Comparison of ENCODE assay signal across 2 cellular contexts in the genomic region with DNA sequence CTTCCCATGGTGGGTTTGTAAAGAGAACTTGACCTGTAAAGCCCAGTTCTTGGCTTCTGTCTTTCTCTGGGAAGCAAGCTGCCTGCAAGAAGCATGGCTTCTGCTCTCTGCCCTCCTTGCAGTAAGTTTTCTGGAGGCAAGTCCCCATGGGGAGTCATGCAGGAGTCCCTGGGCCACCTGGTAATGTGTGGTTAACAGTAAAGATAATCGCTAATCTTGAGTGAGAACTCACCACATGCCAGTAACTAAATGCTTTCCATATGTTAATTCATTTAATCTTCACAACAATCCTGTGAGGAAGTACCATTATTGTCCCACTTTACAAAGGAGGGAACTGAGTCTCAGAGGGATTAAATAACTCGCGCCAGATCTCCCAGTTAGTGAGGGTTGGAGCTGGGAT.
TF ChIP-seq lines count a peak whose summit lies in the region.

No MANE protein-coding gene starts in this region.

TF ChIP-seq in GM23338, 12 proteins besides CTCF, POLR2A, EP300 and RAD21 (continues in another document):
- TF ChIP-seq, protein P1, sequence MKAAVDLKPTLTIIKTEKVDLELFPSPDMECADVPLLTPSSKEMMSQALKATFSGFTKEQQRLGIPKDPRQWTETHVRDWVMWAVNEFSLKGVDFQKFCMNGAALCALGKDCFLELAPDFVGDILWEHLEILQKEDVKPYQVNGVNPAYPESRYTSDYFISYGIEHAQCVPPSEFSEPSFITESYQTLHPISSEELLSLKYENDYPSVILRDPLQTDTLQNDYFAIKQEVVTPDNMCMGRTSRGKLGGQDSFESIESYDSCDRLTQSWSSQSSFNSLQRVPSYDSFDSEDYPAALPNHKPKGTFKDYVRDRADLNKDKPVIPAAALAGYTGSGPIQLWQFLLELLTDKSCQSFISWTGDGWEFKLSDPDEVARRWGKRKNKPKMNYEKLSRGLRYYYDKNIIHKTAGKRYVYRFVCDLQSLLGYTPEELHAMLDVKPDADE (IDR thresholded peaks at IDR 0.05), result no peak
- TF ChIP-seq ZNF331 (CRISPR knock-in tag; IDR thresholded peaks at IDR 0.05; ENCODE audit: low read depth), result no peak
- TF ChIP-seq, protein P2, sequence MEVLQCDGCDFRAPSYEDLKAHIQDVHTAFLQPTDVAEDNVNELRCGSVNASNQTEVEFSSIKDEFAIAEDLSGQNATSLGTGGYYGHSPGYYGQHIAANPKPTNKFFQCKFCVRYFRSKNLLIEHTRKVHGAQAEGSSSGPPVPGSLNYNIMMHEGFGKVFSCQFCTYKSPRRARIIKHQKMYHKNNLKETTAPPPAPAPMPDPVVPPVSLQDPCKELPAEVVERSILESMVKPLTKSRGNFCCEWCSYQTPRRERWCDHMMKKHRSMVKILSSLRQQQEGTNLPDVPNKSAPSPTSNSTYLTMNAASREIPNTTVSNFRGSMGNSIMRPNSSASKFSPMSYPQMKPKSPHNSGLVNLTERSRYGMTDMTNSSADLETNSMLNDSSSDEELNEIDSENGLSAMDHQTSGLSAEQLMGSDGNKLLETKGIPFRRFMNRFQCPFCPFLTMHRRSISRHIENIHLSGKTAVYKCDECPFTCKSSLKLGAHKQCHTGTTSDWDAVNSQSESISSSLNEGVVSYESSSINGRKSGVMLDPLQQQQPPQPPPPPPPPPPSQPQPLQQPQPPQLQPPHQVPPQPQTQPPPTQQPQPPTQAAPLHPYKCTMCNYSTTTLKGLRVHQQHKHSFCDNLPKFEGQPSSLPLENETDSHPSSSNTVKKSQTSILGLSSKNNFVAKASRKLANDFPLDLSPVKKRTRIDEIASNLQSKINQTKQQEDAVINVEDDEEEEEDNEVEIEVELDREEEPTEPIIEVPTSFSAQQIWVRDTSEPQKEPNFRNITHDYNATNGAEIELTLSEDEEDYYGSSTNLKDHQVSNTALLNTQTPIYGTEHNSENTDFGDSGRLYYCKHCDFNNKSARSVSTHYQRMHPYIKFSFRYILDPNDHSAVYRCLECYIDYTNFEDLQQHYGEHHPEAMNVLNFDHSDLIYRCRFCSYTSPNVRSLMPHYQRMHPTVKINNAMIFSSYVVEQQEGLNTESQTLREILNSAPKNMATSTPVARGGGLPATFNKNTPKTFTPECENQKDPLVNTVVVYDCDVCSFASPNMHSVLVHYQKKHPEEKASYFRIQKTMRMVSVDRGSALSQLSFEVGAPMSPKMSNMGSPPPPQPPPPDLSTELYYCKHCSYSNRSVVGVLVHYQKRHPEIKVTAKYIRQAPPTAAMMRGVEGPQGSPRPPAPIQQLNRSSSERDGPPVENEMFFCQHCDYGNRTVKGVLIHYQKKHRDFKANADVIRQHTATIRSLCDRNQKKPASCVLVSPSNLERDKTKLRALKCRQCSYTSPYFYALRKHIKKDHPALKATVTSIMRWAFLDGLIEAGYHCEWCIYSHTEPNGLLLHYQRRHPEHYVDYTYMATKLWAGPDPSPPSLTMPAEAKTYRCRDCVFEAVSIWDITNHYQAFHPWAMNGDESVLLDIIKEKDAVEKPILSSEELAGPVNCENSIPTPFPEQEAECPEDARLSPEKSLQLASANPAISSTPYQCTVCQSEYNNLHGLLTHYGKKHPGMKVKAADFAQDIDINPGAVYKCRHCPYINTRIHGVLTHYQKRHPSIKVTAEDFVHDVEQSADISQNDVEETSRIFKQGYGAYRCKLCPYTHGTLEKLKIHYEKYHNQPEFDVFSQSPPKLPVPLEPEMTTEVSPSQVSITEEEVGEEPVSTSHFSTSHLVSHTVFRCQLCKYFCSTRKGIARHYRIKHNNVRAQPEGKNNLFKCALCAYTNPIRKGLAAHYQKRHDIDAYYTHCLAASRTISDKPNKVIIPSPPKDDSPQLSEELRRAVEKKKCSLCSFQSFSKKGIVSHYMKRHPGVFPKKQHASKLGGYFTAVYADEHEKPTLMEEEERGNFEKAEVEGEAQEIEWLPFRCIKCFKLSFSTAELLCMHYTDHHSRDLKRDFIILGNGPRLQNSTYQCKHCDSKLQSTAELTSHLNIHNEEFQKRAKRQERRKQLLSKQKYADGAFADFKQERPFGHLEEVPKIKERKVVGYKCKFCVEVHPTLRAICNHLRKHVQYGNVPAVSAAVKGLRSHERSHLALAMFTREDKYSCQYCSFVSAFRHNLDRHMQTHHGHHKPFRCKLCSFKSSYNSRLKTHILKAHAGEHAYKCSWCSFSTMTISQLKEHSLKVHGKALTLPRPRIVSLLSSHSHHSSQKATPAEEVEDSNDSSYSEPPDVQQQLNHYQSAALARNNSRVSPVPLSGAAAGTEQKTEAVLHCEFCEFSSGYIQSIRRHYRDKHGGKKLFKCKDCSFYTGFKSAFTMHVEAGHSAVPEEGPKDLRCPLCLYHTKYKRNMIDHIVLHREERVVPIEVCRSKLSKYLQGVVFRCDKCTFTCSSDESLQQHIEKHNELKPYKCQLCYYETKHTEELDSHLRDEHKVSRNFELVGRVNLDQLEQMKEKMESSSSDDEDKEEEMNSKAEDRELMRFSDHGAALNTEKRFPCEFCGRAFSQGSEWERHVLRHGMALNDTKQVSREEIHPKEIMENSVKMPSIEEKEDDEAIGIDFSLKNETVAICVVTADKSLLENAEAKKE (CRISPR knock-in tag; IDR thresholded peaks at IDR 0.05), result peak; percentile 57; the same call in 1 of the 2 replicates
- TF ChIP-seq EZH2phosphoT487 (IDR thresholded peaks at IDR 0.05; ENCODE audit: unreplicated experiment), result no peak
- TF ChIP-seq EZH2 (IDR thresholded peaks at IDR 0.05; ENCODE audit: low read depth, unreplicated experiment), result no peak
- TF ChIP-seq CREB1 (CRISPR knock-in tag; IDR thresholded peaks at IDR 0.05; ENCODE audit: low read depth), result no peak
- no peak for TF ChIP-seq JUNB (IDR thresholded peaks at IDR 0.05; ENCODE audit: unreplicated experiment)
- TF ChIP-seq POLR2AphosphoS5 (IDR thresholded peaks at IDR 0.05; ENCODE audit: low read depth), result no peak
- TF ChIP-seq STAT1 (IDR thresholded peaks at IDR 0.05; ENCODE audit: unreplicated experiment), result no peak
- TF ChIP-seq, protein P3, sequence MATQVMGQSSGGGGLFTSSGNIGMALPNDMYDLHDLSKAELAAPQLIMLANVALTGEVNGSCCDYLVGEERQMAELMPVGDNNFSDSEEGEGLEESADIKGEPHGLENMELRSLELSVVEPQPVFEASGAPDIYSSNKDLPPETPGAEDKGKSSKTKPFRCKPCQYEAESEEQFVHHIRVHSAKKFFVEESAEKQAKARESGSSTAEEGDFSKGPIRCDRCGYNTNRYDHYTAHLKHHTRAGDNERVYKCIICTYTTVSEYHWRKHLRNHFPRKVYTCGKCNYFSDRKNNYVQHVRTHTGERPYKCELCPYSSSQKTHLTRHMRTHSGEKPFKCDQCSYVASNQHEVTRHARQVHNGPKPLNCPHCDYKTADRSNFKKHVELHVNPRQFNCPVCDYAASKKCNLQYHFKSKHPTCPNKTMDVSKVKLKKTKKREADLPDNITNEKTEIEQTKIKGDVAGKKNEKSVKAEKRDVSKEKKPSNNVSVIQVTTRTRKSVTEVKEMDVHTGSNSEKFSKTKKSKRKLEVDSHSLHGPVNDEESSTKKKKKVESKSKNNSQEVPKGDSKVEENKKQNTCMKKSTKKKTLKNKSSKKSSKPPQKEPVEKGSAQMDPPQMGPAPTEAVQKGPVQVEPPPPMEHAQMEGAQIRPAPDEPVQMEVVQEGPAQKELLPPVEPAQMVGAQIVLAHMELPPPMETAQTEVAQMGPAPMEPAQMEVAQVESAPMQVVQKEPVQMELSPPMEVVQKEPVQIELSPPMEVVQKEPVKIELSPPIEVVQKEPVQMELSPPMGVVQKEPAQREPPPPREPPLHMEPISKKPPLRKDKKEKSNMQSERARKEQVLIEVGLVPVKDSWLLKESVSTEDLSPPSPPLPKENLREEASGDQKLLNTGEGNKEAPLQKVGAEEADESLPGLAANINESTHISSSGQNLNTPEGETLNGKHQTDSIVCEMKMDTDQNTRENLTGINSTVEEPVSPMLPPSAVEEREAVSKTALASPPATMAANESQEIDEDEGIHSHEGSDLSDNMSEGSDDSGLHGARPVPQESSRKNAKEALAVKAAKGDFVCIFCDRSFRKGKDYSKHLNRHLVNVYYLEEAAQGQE (IDR thresholded peaks at IDR 0.05; ENCODE audit: unreplicated experiment), result no peak

TF ChIP-seq in K562, 482 proteins besides CTCF, POLR2A, EP300 and RAD21:
- TF ChIP-seq, protein P4, sequence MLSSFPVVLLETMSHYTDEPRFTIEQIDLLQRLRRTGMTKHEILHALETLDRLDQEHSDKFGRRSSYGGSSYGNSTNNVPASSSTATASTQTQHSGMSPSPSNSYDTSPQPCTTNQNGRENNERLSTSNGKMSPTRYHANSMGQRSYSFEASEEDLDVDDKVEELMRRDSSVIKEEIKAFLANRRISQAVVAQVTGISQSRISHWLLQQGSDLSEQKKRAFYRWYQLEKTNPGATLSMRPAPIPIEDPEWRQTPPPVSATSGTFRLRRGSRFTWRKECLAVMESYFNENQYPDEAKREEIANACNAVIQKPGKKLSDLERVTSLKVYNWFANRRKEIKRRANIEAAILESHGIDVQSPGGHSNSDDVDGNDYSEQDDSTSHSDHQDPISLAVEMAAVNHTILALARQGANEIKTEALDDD (IDR thresholded peaks at IDR 0.05), result peak; percentile 22; the same call in 1 of the 2 replicates
- no peak for TF ChIP-seq TCF3 (CRISPR knock-in tag; IDR thresholded peaks at IDR 0.05)
